24 cellular contexts compared by ENCODE assay signal in genomic region chr9:129439242-129439641, GRCh38.
DNase-seq lines count a peak whose midpoint lies in the region; ATAC-seq and TF ChIP-seq lines count a peak whose summit lies in the region.
"Had no signal": no experiment of that assay in that cellular context is flagged by ENCODE, and none has a peak within 500 bp of the region (broad histone marks: within the 10 kb centered on the region; RNA-seq: fewer than 3 reads in every experiment).

No MANE protein-coding gene starts in this region.

- H3K27me3 ChIP-seq in Panc1 (ENCODE audit: control insufficient read depth, insufficient read depth, low read length), result no peaks in the 10 kb centered on the region
- peaks cover 34% of the 10 kb centered on the region for H3K27me3 ChIP-seq in endodermal cell (ENCODE audit: control insufficient read depth, insufficient read depth, low read length, poor library complexity, severe bottlenecking)
- H3K27me3 ChIP-seq in parathyroid adenoma (ENCODE audit: control insufficient read depth, insufficient read depth, low read length), result no peaks in the 10 kb centered on the region

- H3K36me3 ChIP-seq in Panc1 (ENCODE audit: control insufficient read depth, insufficient read depth, low read length) (no peaks in the 10 kb centered on the region), endodermal cell (ENCODE audit: control insufficient read depth, insufficient read depth, low read length) (no peaks in the 10 kb centered on the region), parathyroid adenoma (ENCODE audit: control insufficient read depth, insufficient read depth, low read length) (no peaks in the 10 kb centered on the region)
- H3K36me3 ChIP-seq: SJSA1 had no signal

- H3K27ac ChIP-seq in 22Rv1 (peak overlapping the region; percentile 77; the same call in 1 of the 2 replicates), Panc1 (ENCODE audit: low read length) (peak overlapping the region; percentile 34; the same call in 1 of the 2 replicates), endodermal cell (ENCODE audit: low read depth, low read length) (no peak overlapping the region), parathyroid adenoma (no peak overlapping the region)
- H3K27ac ChIP-seq: KMS-11, PC-9, SJSA1 had no signal

- no TSS peak for BruUV-seq in Panc1 (replicated peaks; lab: Mats Ljungman, UMichigan)

- H3K4me1 Mint-ChIP-seq in endodermal cell, result peaks cover 40% of the 10 kb centered on the region

- no peaks in the 10 kb centered on the region for H3K9me3 ChIP-seq in Panc1 (ENCODE audit: control insufficient read depth, insufficient read depth, low read depth, low read length)
- no peaks in the 10 kb centered on the region for H3K9me3 ChIP-seq in endodermal cell (ENCODE audit: control insufficient read depth, low read length)
- H3K9me3 ChIP-seq in parathyroid adenoma (ENCODE audit: control insufficient read depth, low read length), result no peaks in the 10 kb centered on the region
- H3K9me3 ChIP-seq: SJSA1 had no signal

- TF ChIP-seq CTCF in 22Rv1 (IDR thresholded peaks at IDR 0.05) (no peak), Panc1 (IDR thresholded peaks at IDR 0.05) (no peak), endodermal cell (conservative IDR thresholded peaks at IDR 0.05) (no peak), parathyroid adenoma (IDR thresholded peaks at IDR 0.05) (no peak)

- in situ Hi-C loops in Panc1 (cut with HindIII; ENCODE audit: low pct_unique_long_range_greater_than_20kb, low sequenced_read_pairs), result no loop called here

- CTCF ChIA-PET in Panc1 (lab: Charles Lee), result no interaction called here

- no peaks in the 10 kb centered on the region for H3K79me2 ChIP-seq in parathyroid adenoma

- H2AFZ ChIP-seq in parathyroid adenoma, result peak overlapping the region; percentile 19
- H2AFZ ChIP-seq: PC-9 had no signal

- POLR2A ChIA-PET in Panc1 (lab: Charles Lee), result interaction anchor here (0.7 kb wide), 1 partner anchor 57 kb away, joined by 8 read pairs; no protein-coding TSS in a partner anchor

- peaks cover 4% of the 10 kb centered on the region for H3K9me3 Mint-ChIP-seq in endodermal cell

- intact Hi-C loops in Panc1 (cut with micrococcal nuclease; ENCODE audit: unreplicated experiment), result no loop called here

- no peak overlapping the region for H3K4me3 Mint-ChIP-seq in endodermal cell

- ATAC-seq in Panc1, result no peak

- no peaks in the 10 kb centered on the region for H3K36me3 Mint-ChIP-seq in endodermal cell (ENCODE audit: low read depth)

- H3K4me3 ChIP-seq in Panc1 (ENCODE audit: low read depth in 2 of 2, low read length in 2 of 2) (no peak overlapping the region), endodermal cell (ENCODE audit: low read length) (no peak overlapping the region), parathyroid adenoma (ENCODE audit: low read depth, low read length) (no peak overlapping the region)
- H3K4me3 ChIP-seq: PC-9, SJSA1 had no signal

- no peak overlapping the region for H3K27ac Mint-ChIP-seq in endodermal cell
- H3K27ac Mint-ChIP-seq: CD14-positive monocyte had no signal

- H3K4me1 ChIP-seq in Panc1 (ENCODE audit: control insufficient read depth, insufficient read depth, low read length) (peaks cover 23% of the 10 kb centered on the region), endodermal cell (ENCODE audit: control insufficient read depth, insufficient read depth, low read length) (no peaks in the 10 kb centered on the region), parathyroid adenoma (peaks cover 7% of the 10 kb centered on the region)

- 70 to 80% methylated on average over 5 to 6 of the region's 6 CpGs for WGBS in endodermal cell (ENCODE audit: insufficient coverage in 1 of 2, insufficient read length in 1 of 2), 2 experiments

- H3K27me3 Mint-ChIP-seq in endodermal cell (ENCODE audit: insufficient read depth), result peaks cover 88% of the 10 kb centered on the region

- DNase-seq in Panc1 (ENCODE audit: low read depth, low spot score), result no peak
- peak; percentile 46 for DNase-seq in endodermal cell
- DNase-seq in Ammon's horn (ENCODE audit: low spot score), result no peak
- no peak for DNase-seq in activated CD4-positive, alpha-beta T cell treated with anti-CD3 and anti-CD28 coated beads for 48 hours
- DNase-seq in activated CD4-positive, alpha-beta T cell treated with anti-CD3 and anti-CD28 coated beads for 4 hours, result no peak
- DNase-seq: CD8-positive, alpha-beta memory T cell; DMS 273 treated with DMSO at 0.1 percent for 48 hours; DND-41; H7; IMR-90; MM.1S; NCI-H2029; NCI-H446 treated with DMSO at 0.1 percent for 48 hours; NCI-H526; NCI-H82; NK-92 treated with Interleukin-12 subunit alpha and Interleukin-12 subunit beta, amount 100 ng/mL, for 24 hours; PC-9; Right ventricle myocardium superior; RPMI8226 had no signal

- H3K9ac ChIP-seq in endodermal cell (ENCODE audit: extremely low read depth, low read length, poor library complexity, severe bottlenecking) (no peak overlapping the region), parathyroid adenoma (no peak overlapping the region)
- H3K9ac ChIP-seq: KMS-11 had no signal

- H3K4me2 ChIP-seq in parathyroid adenoma (ENCODE audit: low read length), result no peak overlapping the region
- H3K4me2 ChIP-seq: PC-9 had no signal

Comparison
In these comparisons a context has a peak if more than half of its experiments do, and no peak if none do; other contexts are left out.
1. H3K27ac ChIP-seq: peak in 22Rv1 (single experiment) and Panc1 (single experiment); none in endodermal cell (single experiment) and parathyroid adenoma (single experiment).